In the genomic region with DNA sequence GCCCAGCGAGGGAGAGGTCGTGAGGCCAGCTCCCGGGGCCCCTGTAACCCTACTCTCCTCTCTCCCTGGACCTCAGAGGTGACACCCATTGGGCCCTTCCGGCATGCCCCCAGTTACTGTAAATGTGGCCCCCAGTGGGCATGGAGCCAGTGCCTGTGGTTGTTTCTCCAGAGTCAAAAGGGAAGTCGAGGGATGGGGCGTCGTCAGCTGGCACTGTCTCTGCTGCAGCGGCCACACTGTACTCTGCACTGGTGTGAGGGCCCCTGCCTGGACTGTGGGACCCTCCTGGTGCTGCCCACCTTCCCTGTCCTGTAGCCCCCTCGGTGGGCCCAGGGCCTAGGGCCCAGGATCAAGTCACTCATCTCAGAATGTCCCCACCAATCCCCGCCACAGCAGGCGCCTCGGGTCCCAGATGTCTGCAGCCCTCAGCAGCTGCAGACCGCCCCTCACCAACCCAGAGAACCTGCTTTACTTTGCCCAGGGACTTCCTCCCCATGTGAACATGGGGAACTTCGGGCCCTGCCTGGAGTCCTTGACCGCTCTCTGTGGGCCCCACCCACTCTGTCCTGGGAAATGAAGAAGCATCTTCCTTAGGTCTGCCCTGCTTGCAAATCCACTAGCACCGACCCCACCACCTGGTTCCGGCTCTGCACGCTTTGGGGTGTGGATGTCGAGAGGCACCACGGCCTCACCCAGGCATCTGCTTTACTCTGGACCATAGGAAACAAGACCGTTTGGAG, we compare ENCODE assay signal across 8 cellular contexts. TPM values are rescaled to one million over a fixed set of nuclear protein-coding genes. Genes with fewer than 3 reads are reported as not detected.
A peak's percentile ranks its signal among the peaks of the same experiment; 100 is the strongest.
DNase-seq lines count a peak whose midpoint lies in the region; ATAC-seq and TF ChIP-seq lines count a peak whose summit lies in the region.

No MANE protein-coding gene starts in this region.

- H3K9ac ChIP-seq in mesenchymal stem cell (ENCODE audit: low read length): peak overlapping the region; percentile 31

- no peaks in the 10 kb centered on the region for H3K27me3 Mint-ChIP-seq in activated naive CD4-positive, alpha-beta T cell treated with anti-CD3 and anti-CD28 coated beads for 36 hours (ENCODE audit: low read depth)
- H3K27me3 Mint-ChIP-seq in nephron progenitor cell (ENCODE audit: low read depth, poor library complexity): peaks cover 5% of the 10 kb centered on the region

- H4K8ac ChIP-seq in mesenchymal stem cell (ENCODE audit: low read length): peak overlapping the region; percentile 82

- peak overlapping the region; percentile 89 for H4K91ac ChIP-seq in mesenchymal stem cell (ENCODE audit: low read length)

- 94% methylated on average over 21 of the region's 21 CpGs for WGBS in mesenchymal stem cell

- H3K4me1 Mint-ChIP-seq in activated naive CD4-positive, alpha-beta T cell treated with anti-CD3 and anti-CD28 coated beads for 36 hours (ENCODE audit: low read depth): peaks cover 47% of the 10 kb centered on the region
- peaks cover 36% of the 10 kb centered on the region for H3K4me1 Mint-ChIP-seq in nephron progenitor cell

- DNase-seq in activated naive CD4-positive, alpha-beta T cell treated with anti-CD3 and anti-CD28 coated beads for 36 hours: no peak
- no peak for DNase-seq in activated naive CD4-positive, alpha-beta T cell treated with Interleukin-2 at 50 U/mL for 16 hours
- DNase-seq in mesenchymal stem cell: no peak
- peak; percentile 79 for DNase-seq in upper lobe of right lung
- no peak for DNase-seq in NCI-H2196 (lab: John Stamatoyannopoulos, UW; ENCODE audit: unreplicated experiment)
- no peak for DNase-seq in nephron progenitor cell

- no peak overlapping the region for H3K4me3 Mint-ChIP-seq in activated naive CD4-positive, alpha-beta T cell treated with anti-CD3 and anti-CD28 coated beads for 36 hours
- no peak overlapping the region for H3K4me3 Mint-ChIP-seq in nephron progenitor cell

- no peaks in the 10 kb centered on the region for H3K9me3 ChIP-seq in mesenchymal stem cell (ENCODE audit: control insufficient read depth, low read length)
- H3K9me3 ChIP-seq in upper lobe of right lung: no peaks in the 10 kb centered on the region

- H3K18ac ChIP-seq in mesenchymal stem cell (ENCODE audit: low read depth in 1 of 2, low read length in 2 of 2): peak overlapping the region; percentile 69 to 90

- H2BK120ac ChIP-seq in mesenchymal stem cell (ENCODE audit: low read depth, low read length): peak overlapping the region; percentile 90

- H3K4me3 ChIP-seq in mesenchymal stem cell (ENCODE audit: insufficient read depth in 1 of 2, low read depth in 1 of 2, low read length in 2 of 2): no peak overlapping the region
- no peak overlapping the region for H3K4me3 ChIP-seq in upper lobe of right lung

- peak overlapping the region; percentile 82 for H2BK15ac ChIP-seq in mesenchymal stem cell (ENCODE audit: low read depth, poor library complexity, severe bottlenecking)

- H3K27ac Mint-ChIP-seq in activated naive CD4-positive, alpha-beta T cell treated with anti-CD3 and anti-CD28 coated beads for 36 hours: peak overlapping the region; percentile 76
- H3K27ac Mint-ChIP-seq in nephron progenitor cell: no peak overlapping the region

- peak overlapping the region; percentile 76 to 79 for H2BK12ac ChIP-seq in mesenchymal stem cell (ENCODE audit: low read length in 2 of 2)

- no peak overlapping the region for H3K23ac ChIP-seq in mesenchymal stem cell (ENCODE audit: low read length in 2 of 2)

- H3K4me1 ChIP-seq in mesenchymal stem cell (ENCODE audit: control insufficient read depth, insufficient read depth, low read depth, low read length) (peaks cover 14% of the 10 kb centered on the region), upper lobe of right lung (peaks cover 51% of the 10 kb centered on the region)

- H3K14ac ChIP-seq in mesenchymal stem cell (ENCODE audit: low read length in 2 of 2): peak overlapping the region in 1 of 2 experiments; percentile 27

- H3K9me3 Mint-ChIP-seq in activated naive CD4-positive, alpha-beta T cell treated with anti-CD3 and anti-CD28 coated beads for 36 hours: no peaks in the 10 kb centered on the region
- H3K9me3 Mint-ChIP-seq in nephron progenitor cell: no peaks in the 10 kb centered on the region

- ATAC-seq in upper lobe of right lung: peak; percentile 69
- no peak for ATAC-seq in HG03571 (IDR thresholded peaks at IDR 0.05; ENCODE audit: unreplicated experiment)

- no peak overlapping the region for H2AFZ ChIP-seq in mesenchymal stem cell (ENCODE audit: low read depth, low read length)

- TF ChIP-seq CTCF in upper lobe of right lung (IDR thresholded peaks at IDR 0.05) (no peak), nephron progenitor cell (IDR thresholded peaks at IDR 0.05) (no peak)

- peaks cover 8% of the 10 kb centered on the region for H3K36me3 Mint-ChIP-seq in activated naive CD4-positive, alpha-beta T cell treated with anti-CD3 and anti-CD28 coated beads for 36 hours (ENCODE audit: low read depth)
- no peaks in the 10 kb centered on the region for H3K36me3 Mint-ChIP-seq in nephron progenitor cell (ENCODE audit: low read depth)

- H3K4ac ChIP-seq in mesenchymal stem cell (ENCODE audit: low read depth in 1 of 2, low read length in 2 of 2): peak overlapping the region in 1 of 2 experiments; percentile 58

- H2BK5ac ChIP-seq in mesenchymal stem cell (ENCODE audit: low read depth, low read length, poor library complexity, severe bottlenecking): no peak overlapping the region

- no peaks in the 10 kb centered on the region for H3K79me1 ChIP-seq in mesenchymal stem cell (replicated peaks; ENCODE audit: low read length, poor library complexity, severe bottlenecking)

- intact Hi-C loops in activated naive CD4-positive, alpha-beta T cell treated with anti-CD3 and anti-CD28 coated beads for 36 hours (cut with micrococcal nuclease): no loop called here
- intact Hi-C loops in upper lobe of right lung (cut with DNase I): loop anchor here (10.0 kb wide), 1 partner anchor 52 kb away; no protein-coding TSS in a partner anchor

- H3K27me3 ChIP-seq in mesenchymal stem cell (ENCODE audit: control insufficient read depth in 1 of 2, insufficient read depth in 1 of 2, low read length in 2 of 2): no peaks in the 10 kb centered on the region
- H3K27me3 ChIP-seq in upper lobe of right lung: no peaks in the 10 kb centered on the region

- no peak overlapping the region for H3K4me2 ChIP-seq in mesenchymal stem cell (ENCODE audit: low read length, poor library complexity, severe bottlenecking)

- peak overlapping the region; percentile 22 for H3K27ac ChIP-seq in angular gyrus (ENCODE audit: low read depth, low read length)
- H3K27ac ChIP-seq in mesenchymal stem cell (ENCODE audit: low read length, poor library complexity, severe bottlenecking): no peak overlapping the region
- H3K27ac ChIP-seq in upper lobe of right lung: peak overlapping the region; percentile 75

- CTCF ChIA-PET in activated naive CD4-positive, alpha-beta T cell treated with anti-CD3 and anti-CD28 coated beads for 36 hours (lab: Charles Lee): interaction anchor here (2.1 kb wide), 1 partner anchor 18 kb away, joined by 7 read pairs; no protein-coding TSS in a partner anchor

- no peaks in the 10 kb centered on the region for H3K36me3 ChIP-seq in mesenchymal stem cell (ENCODE audit: control insufficient read depth in 1 of 2, insufficient read depth in 2 of 2, low read depth in 1 of 2, low read length in 2 of 2)
- no peaks in the 10 kb centered on the region for H3K36me3 ChIP-seq in upper lobe of right lung

- no peak overlapping the region for H2AK5ac ChIP-seq in mesenchymal stem cell (ENCODE audit: low read length, severe bottlenecking)

RNA-seq across cellular contexts. Expression of gene TNFRSF1B, which starts 23.7 kb away (rescaled TPM):
- total RNA-seq in activated naive CD4-positive, alpha-beta T cell treated with anti-CD3 and anti-CD28 coated beads for 36 hours: 10 to 100 TPM; 69.4 to 75.7 TPM
- 35.0 TPM for polyA plus RNA-seq in mesenchymal stem cell (2013, experiment 1 of 2)
- 35.2 TPM for polyA plus RNA-seq in mesenchymal stem cell (2013, experiment 2 of 2)
- total RNA-seq in upper lobe of right lung: 62.4 TPM
